Comparison of ENCODE assay signal across 1 cellular context in the genomic region with DNA sequence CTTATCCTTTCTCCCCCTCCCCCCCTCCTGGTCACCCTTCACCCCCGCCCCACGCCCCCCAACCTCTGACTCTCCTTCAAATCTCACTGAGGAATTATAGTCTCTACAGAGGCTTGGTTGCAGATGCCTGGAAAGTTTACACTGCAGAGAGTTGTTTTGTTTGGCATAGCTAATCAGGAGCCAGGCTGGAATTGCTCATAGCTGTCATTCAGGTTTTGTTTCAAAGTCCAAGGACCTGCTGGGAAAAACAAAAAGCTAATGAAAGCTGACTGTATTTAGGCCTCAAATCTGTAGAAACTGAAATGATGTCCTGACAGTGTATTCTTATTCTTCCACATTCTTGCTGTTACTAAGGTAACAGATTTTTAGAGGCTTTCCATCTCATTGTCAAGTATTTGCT.
TF ChIP-seq lines count a peak whose summit lies in the region.

No MANE protein-coding gene starts in this region.

TF ChIP-seq in HepG2, 621 proteins besides CTCF, POLR2A, EP300 and RAD21 (continued from another document):
- TF ChIP-seq HNF4G (IDR thresholded peaks at IDR 0.05; ENCODE audit: borderline replicate concordance, low read depth, low read length) (peak; percentile 51; the same call in 1 of the 2 replicates), HNF4G (CRISPR knock-in tag; IDR thresholded peaks at IDR 0.05; ENCODE audit: borderline replicate concordance, low read depth) (peak; percentile 78; the same call in 1 of the 2 replicates), MIXL1 (CRISPR knock-in tag; IDR thresholded peaks at IDR 0.05) (peak; percentile 46; the same call in 1 of the 2 replicates), TEAD3 (CRISPR knock-in tag; optimal IDR thresholded peaks at IDR 0.05; ENCODE audit: borderline replicate concordance) (peak; percentile 48), MED1 (CRISPR knock-in tag; IDR thresholded peaks at IDR 0.05) (0 out of 2 replicates have a peak, but pooled peaks have one; percentile 31), SOX13 (IDR thresholded peaks at IDR 0.05) (no peak), SOX13 (CRISPR knock-in tag; conservative IDR thresholded peaks at IDR 0.05 in 1 of 2, IDR thresholded peaks at IDR 0.05 in 1 of 2) (peak in 1 of 2 experiments; percentile 85; a peak in 2 of 4 replicates)
- TF ChIP-seq, protein P1, sequence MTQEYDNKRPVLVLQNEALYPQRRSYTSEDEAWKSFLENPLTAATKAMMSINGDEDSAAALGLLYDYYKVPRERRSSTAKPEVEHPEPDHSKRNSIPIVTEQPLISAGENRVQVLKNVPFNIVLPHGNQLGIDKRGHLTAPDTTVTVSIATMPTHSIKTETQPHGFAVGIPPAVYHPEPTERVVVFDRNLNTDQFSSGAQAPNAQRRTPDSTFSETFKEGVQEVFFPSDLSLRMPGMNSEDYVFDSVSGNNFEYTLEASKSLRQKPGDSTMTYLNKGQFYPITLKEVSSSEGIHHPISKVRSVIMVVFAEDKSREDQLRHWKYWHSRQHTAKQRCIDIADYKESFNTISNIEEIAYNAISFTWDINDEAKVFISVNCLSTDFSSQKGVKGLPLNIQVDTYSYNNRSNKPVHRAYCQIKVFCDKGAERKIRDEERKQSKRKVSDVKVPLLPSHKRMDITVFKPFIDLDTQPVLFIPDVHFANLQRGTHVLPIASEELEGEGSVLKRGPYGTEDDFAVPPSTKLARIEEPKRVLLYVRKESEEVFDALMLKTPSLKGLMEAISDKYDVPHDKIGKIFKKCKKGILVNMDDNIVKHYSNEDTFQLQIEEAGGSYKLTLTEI (CRISPR knock-in tag; conservative IDR thresholded peaks at IDR 0.05), result no peak
